In genomic region chr6:142802124-142802523, GRCh38 we compare ENCODE assay signal across 7 cellular contexts.
DNase-seq lines count a peak whose midpoint lies in the region; ATAC-seq and TF ChIP-seq lines count a peak whose summit lies in the region.

No MANE protein-coding gene starts in this region.

- BruUV-seq in PC-9 (replicated peaks; lab: Mats Ljungman, UMichigan), result no TSS peak

- H3K36me3 ChIP-seq in PC-9 (ENCODE audit: low read depth), result no peaks in the 10 kb centered on the region
- H3K36me3 ChIP-seq in gastrocnemius medialis, result no peaks in the 10 kb centered on the region

- peak overlapping the region; percentile 34; the same call in 1 of the 2 replicates for H3K4me2 ChIP-seq in PC-9

- H3K9me2 ChIP-seq in PC-9 (ENCODE audit: insufficient read depth), result no peaks in the 10 kb centered on the region

- H3K4me3 ChIP-seq in PC-9, result no peak overlapping the region
- no peak overlapping the region for H3K4me3 ChIP-seq in gastrocnemius medialis

- POLR2A ChIA-PET in PC-9 (lab: Charles Lee; ENCODE audit: unreplicated experiment), result no interaction called here

- H4K20me1 ChIP-seq in PC-9 (ENCODE audit: insufficient read depth), result no peaks in the 10 kb centered on the region

- CTCF ChIA-PET in PC-9 (lab: Charles Lee), result no interaction called here

- DNase-seq in PC-9 (peak; percentile 41 to 76), dermis blood vessel endothelial cell (peak; percentile 75), gastrocnemius medialis (peak; percentile 23 to 62), HuH-7 (ENCODE audit: low spot score) (no peak), CD1c-positive myeloid dendritic cell (ENCODE audit: extremely low spot score) (no peak)

- intact Hi-C loops in PC-9 (cut with micrococcal nuclease; ENCODE audit: unreplicated experiment) (no loop called here), gastrocnemius medialis (cut with DNase I; ENCODE audit: low total_unique reads) (no loop called here)

- H2AFZ ChIP-seq in PC-9, result no peak overlapping the region

- in situ Hi-C loops in gastrocnemius medialis (cut with MboI; ENCODE audit: low sequenced_read_pairs in 4 of 4), result no loop called here

- TF ChIP-seq POLR2A in gastrocnemius medialis (IDR thresholded peaks at IDR 0.05) (no peak), GM18505 (IDR thresholded peaks at IDR 0.05; ENCODE audit: borderline replicate concordance, extremely low read depth, insufficient read depth, insufficient read length) (no peak)

- no peaks in the 10 kb centered on the region; the same call in 1 of the 2 replicates for H3K9me3 ChIP-seq in PC-9 (ENCODE audit: insufficient read depth, low read depth)
- no peaks in the 10 kb centered on the region for H3K9me3 ChIP-seq in gastrocnemius medialis

- TF ChIP-seq CTCF in PC-9 (conservative IDR thresholded peaks at IDR 0.05), result no peak
- TF ChIP-seq CTCF in gastrocnemius medialis (IDR thresholded peaks at IDR 0.05 in 4 of 5, conservative IDR thresholded peaks at IDR 0.05 in 1 of 5), result no peak

- no peaks in the 10 kb centered on the region for H3K79me2 ChIP-seq in PC-9 (ENCODE audit: low read depth)

- H3K27ac ChIP-seq in PC-9, result peak overlapping the region; percentile 56
- H3K27ac ChIP-seq in gastrocnemius medialis, result peak overlapping the region in 3 of 4 donors; percentile 25 to 45 (median 32)

- no peaks in the 10 kb centered on the region for H3F3A ChIP-seq in PC-9 (ENCODE audit: insufficient read depth, low read depth)

- ATAC-seq in GM21529 (IDR thresholded peaks at IDR 0.05; ENCODE audit: unreplicated experiment) (peak; percentile 54), gastrocnemius medialis (peak; percentile 42 to 90), GM18505 (IDR thresholded peaks at IDR 0.05; ENCODE audit: unreplicated experiment) (no peak)

- H3K27me3 ChIP-seq in PC-9 (ENCODE audit: insufficient read depth, low read depth) (no peaks in the 10 kb centered on the region), gastrocnemius medialis (no peaks in the 10 kb centered on the region)

- H3K4me1 ChIP-seq in PC-9 (replicated peaks; ENCODE audit: insufficient read depth) (peaks cover 14% of the 10 kb centered on the region), gastrocnemius medialis (peaks cover 45 to 76% of the 10 kb centered on the region in 2 donors)

Comparison
In these comparisons a context has a peak if more than half of its experiments do, and no peak if none do; other contexts are left out.
1. DNase-seq: peak in PC-9 (2 of 2), dermis blood vessel endothelial cell (single experiment) and gastrocnemius medialis (2 of 2); none in HuH-7 (single experiment) and CD1c-positive myeloid dendritic cell (single experiment).